ENCODE assay signal across 8 cellular contexts in the genomic region with DNA sequence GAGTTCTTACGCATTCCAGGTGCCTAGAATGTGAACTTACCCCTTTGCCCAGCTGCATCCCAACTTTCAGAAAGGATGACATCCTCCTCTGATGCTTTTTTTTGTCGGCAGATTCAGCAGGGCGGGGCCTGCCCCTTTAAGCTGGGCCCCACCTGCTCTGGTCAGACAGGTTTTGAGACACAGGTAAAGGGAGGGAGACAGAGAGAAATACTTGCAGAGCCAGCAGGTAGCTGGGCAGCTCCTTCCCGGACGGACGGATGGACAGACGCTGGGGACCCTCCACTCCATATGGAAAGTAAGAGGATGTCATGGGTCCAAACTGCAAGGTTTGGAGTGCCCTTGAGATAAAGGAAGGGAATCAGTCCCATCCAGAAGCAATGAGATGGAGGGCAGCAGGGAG. TPM values are rescaled to one million over a fixed set of nuclear protein-coding genes. Genes with fewer than 3 reads are reported as not detected.
DNase-seq lines count a peak whose midpoint lies in the region; ATAC-seq and TF ChIP-seq lines count a peak whose summit lies in the region.

A gene with protein sequence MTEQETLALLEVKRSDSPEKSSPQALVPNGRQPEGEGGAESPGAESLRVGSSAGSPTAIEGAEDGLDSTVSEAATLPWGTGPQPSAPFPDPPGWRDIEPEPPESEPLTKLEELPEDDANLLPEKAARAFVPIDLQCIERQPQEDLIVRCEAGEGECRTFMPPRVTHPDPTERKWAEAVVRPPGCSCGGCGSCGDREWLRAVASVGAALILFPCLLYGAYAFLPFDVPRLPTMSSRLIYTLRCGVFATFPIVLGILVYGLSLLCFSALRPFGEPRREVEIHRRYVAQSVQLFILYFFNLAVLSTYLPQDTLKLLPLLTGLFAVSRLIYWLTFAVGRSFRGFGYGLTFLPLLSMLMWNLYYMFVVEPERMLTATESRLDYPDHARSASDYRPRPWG (plus strand): TSS at position 214 of the 400 bp plus-strand sequence. CDS start 902 bp downstream, outside the sequence.

- H3K36me3 Mint-ChIP-seq in activated CD8-positive, alpha-beta T cell treated with anti-CD3 and anti-CD28 coated beads, Interleukin-2, amount 10 ng/mL, durations not matched to agents 7 days and 5 days (ENCODE audit: low read depth): peaks cover 21% of the 10 kb centered on the region

- no peak for ATAC-seq in activated CD8-positive, alpha-beta T cell treated with anti-CD3 and anti-CD28 coated beads, Interleukin-2, amount 10 ng/mL, durations not matched to agents 7 days and 5 days

- H3K36me3 ChIP-seq in iPS-18a (ENCODE audit: control insufficient read depth, low read depth, low read length): no peaks in the 10 kb centered on the region
- peaks cover 3 to 31% (median 24%) of the 10 kb centered on the region in 4 donors for H3K36me3 ChIP-seq in stomach

- POLR2A ChIA-PET in activated CD8-positive, alpha-beta T cell treated with anti-CD3 and anti-CD28 coated beads, Interleukin-2, amount 10 ng/mL, durations not matched to agents 7 days and 5 days (lab: Charles Lee): interaction anchor here (0.8 to 3.5 kb wide), 4 partner anchors 10 to 130 kb away, joined by 3 to 25 read pairs (median 12); partner anchors contain the start of genes CCT3, GLMP and PMF1

- CTCF ChIA-PET in activated CD8-positive, alpha-beta T cell treated with anti-CD3 and anti-CD28 coated beads, Interleukin-2, amount 10 ng/mL, durations not matched to agents 7 days and 5 days (lab: Charles Lee): interaction anchor here (1.1 to 2.9 kb wide), 9 partner anchors 12 to 422 kb away, joined by 3 to 14 read pairs (median 3); partner anchors contain the start of gene GLMP

- 41 to 59% (median 52%) methylated on average over 7 of the region's 7 CpGs for WGBS in stomach, 5 donors

- peak within 1 kb of the TSS; percentile 87 for H3K27ac Mint-ChIP-seq in activated CD8-positive, alpha-beta T cell treated with anti-CD3 and anti-CD28 coated beads, Interleukin-2, amount 10 ng/mL, durations not matched to agents 7 days and 5 days

- peak within 1 kb of the TSS; percentile 87 for H3K9ac ChIP-seq in iPS-18a (ENCODE audit: low read length)

- TF ChIP-seq POLR2A in stomach (IDR thresholded peaks at IDR 0.05): no peak

- H3K4me1 ChIP-seq in iPS-18a (ENCODE audit: control insufficient read depth, low read depth, low read length) (peaks cover 16% of the 10 kb centered on the region), stomach (peaks cover 24 to 50% (median 44%) of the 10 kb centered on the region in 4 donors)

- DNase-seq in NCI-H748 (lab: John Stamatoyannopoulos, UW; ENCODE audit: unreplicated experiment) (peak; percentile 81), NCI-H748 treated with DMSO at 0.1 percent for 48 hours (lab: John Stamatoyannopoulos, UW) (no peak), stomach (no peak), NCI-H1105 treated with DMSO at 0.1 percent for 48 hours (lab: John Stamatoyannopoulos, UW) (no peak), SKM-1 (lab: John Stamatoyannopoulos, UW; ENCODE audit: unreplicated experiment) (no peak), epidermal melanocyte (ENCODE audit: insufficient read length, low spot score) (no peak)
- no peak for DNase-seq in activated CD8-positive, alpha-beta T cell treated with anti-CD3 and anti-CD28 coated beads, Interleukin-2, amount 10 ng/mL, durations not matched to agents 7 days and 5 days

- H3K9me3 Mint-ChIP-seq in activated CD8-positive, alpha-beta T cell treated with anti-CD3 and anti-CD28 coated beads, Interleukin-2, amount 10 ng/mL, durations not matched to agents 7 days and 5 days (ENCODE audit: insufficient read depth): no peaks in the 10 kb centered on the region

- no peak for TF ChIP-seq CTCF in stomach (IDR thresholded peaks at IDR 0.05)

- peak within 1 kb of the TSS; percentile 90 for H3K4me3 Mint-ChIP-seq in activated CD8-positive, alpha-beta T cell treated with anti-CD3 and anti-CD28 coated beads, Interleukin-2, amount 10 ng/mL, durations not matched to agents 7 days and 5 days

- H3K4me3 ChIP-seq in iPS-18a (ENCODE audit: low read length) (peak within 1 kb of the TSS; percentile 94), stomach (peak within 1 kb of the TSS; percentile 76 to 97 (median 95))

- H3K9me3 ChIP-seq in iPS-18a (ENCODE audit: control insufficient read depth, low read depth, low read length): no peaks in the 10 kb centered on the region
- no peaks in the 10 kb centered on the region for H3K9me3 ChIP-seq in stomach

- peaks cover 40% of the 10 kb centered on the region for H3K4me1 Mint-ChIP-seq in activated CD8-positive, alpha-beta T cell treated with anti-CD3 and anti-CD28 coated beads, Interleukin-2, amount 10 ng/mL, durations not matched to agents 7 days and 5 days (ENCODE audit: low read depth)

- H3K27ac ChIP-seq in iPS-18a (ENCODE audit: low read length): peak within 1 kb of the TSS; percentile 19
- H3K27ac ChIP-seq in stomach: peak within 1 kb of the TSS; percentile 52 to 97 (median 94)

- H3K27me3 ChIP-seq in iPS-18a (ENCODE audit: control insufficient read depth, insufficient read depth, low read length): no peaks in the 10 kb centered on the region
- H3K27me3 ChIP-seq in stomach: no peaks in the 10 kb centered on the region

- no peaks in the 10 kb centered on the region for H3K27me3 Mint-ChIP-seq in activated CD8-positive, alpha-beta T cell treated with anti-CD3 and anti-CD28 coated beads, Interleukin-2, amount 10 ng/mL, durations not matched to agents 7 days and 5 days (ENCODE audit: low read depth)

- intact Hi-C loops in stomach (cut with DNase I; ENCODE audit: low total_unique reads): no loop called here

- no peak for TF ChIP-seq EP300 in stomach (IDR thresholded peaks at IDR 0.05)

RNA-seq across cellular contexts. Expression of the gene that starts here (rescaled TPM):
- 10 to 100 TPM in 1 of 2 experiments, 1 to 10 TPM in 1; 9.1 to 11.0 TPM for total RNA-seq in activated CD8-positive, alpha-beta T cell treated with anti-CD3 and anti-CD28 coated beads, Interleukin-2, amount 10 ng/mL, durations not matched to agents 7 days and 5 days
- 10 to 100 TPM in 2 of 5 donors, 1 to 10 TPM in 2, not detected in 1; 1.1 to 21.4 (median 9.4) TPM for total RNA-seq in stomach
- polyA plus RNA-seq in stomach: 10 to 100 TPM in 1 of 3 donors, 1 to 10 TPM in 2; 1.5 to 24.9 (median 2.7) TPM
